In genomic region chr2:111320965-111321364, GRCh38 we compare ENCODE assay signal across 8 cellular contexts.
A peak's percentile ranks its signal among the peaks of the same experiment; 100 is the strongest.
DNase-seq lines count a peak whose midpoint lies in the region; ATAC-seq, FAIRE-seq and TF ChIP-seq lines count a peak whose summit lies in the region.
"Not testable (repeated sequence)": the region's sequence is repeated elsewhere in the genome, so short reads cannot be mapped to it uniquely, and the experiment has no call there.

No MANE protein-coding gene starts in this region.

- not testable (repeated sequence) for H3K79me2 ChIP-seq in H1 (ENCODE audit: control insufficient read depth in 1 of 2, insufficient read depth in 2 of 2, low read length in 2 of 2)

- not testable (repeated sequence) for TF ChIP-seq EP300 in A549 (IDR thresholded peaks at IDR 0.05); H1 (IDR thresholded peaks at IDR 0.05; ENCODE audit: borderline replicate concordance in 1 of 2, low read depth in 2 of 2, low read length in 2 of 2)

- H3K4me1 ChIP-seq in A549: peaks cover 12% of the 10 kb centered on the region; the same call in 2 of the 3 replicates
- H3K4me1 ChIP-seq in IMR-90 (ENCODE audit: control insufficient read depth, insufficient read depth, low read length); H1 (replicated peaks in 1 of 4; ENCODE audit: control insufficient read depth in 3 of 4, insufficient read depth in 4 of 4, low read length in 3 of 4): not testable (repeated sequence)

- H3K56ac ChIP-seq in IMR-90 (ENCODE audit: extremely low read depth, insufficient read depth, low read length); H1 (replicated peaks; ENCODE audit: insufficient read length, low read depth, low read length): not testable (repeated sequence)

- dilution Hi-C loops in IMR-90 (cut with HindIII; ENCODE audit: low sequenced_read_pairs, unreplicated experiment): not testable (repeated sequence)

- in situ Hi-C loops in IMR-90 (cut with MboI; ENCODE audit: low sequenced_read_pairs): not testable (repeated sequence)

- not testable (repeated sequence) for H2BK15ac ChIP-seq in IMR-90 (ENCODE audit: low read depth, low read length); H1 (ENCODE audit: low read length)

- not testable (repeated sequence) for H4K5ac ChIP-seq in IMR-90 (ENCODE audit: low read depth, low read length); H1 (ENCODE audit: insufficient read length, low read depth, low read length)

- not testable (repeated sequence) for H3K9me1 ChIP-seq in IMR-90 (ENCODE audit: insufficient read depth, low read length)

- H3K27ac Mint-ChIP-seq in activated T-helper 17 cell treated with anti-CD3 and anti-CD28 coated beads, Interleukin-2, amount 50 U/mL, for 72 hours: not testable (repeated sequence)

- not testable (repeated sequence) for H2AFZ ChIP-seq in IMR-90 (replicated peaks; ENCODE audit: low read length, poor library complexity); H1 (ENCODE audit: low read length)

- H3K9me3 Mint-ChIP-seq in activated T-helper 17 cell treated with anti-CD3 and anti-CD28 coated beads, Interleukin-2, amount 50 U/mL, for 72 hours: not testable (repeated sequence)

- H3K4me2 ChIP-seq in A549: peak overlapping the region; percentile 55; the same call in 2 of the 3 replicates
- not testable (repeated sequence) for H3K4me2 ChIP-seq in IMR-90 (ENCODE audit: low read depth, low read length); H1 (ENCODE audit: insufficient read depth in 1 of 2, low read depth in 2 of 2, low read length in 2 of 2)

- H3K18ac ChIP-seq in IMR-90 (ENCODE audit: low read depth, low read length); H1 (ENCODE audit: extremely low read depth, low read length): not testable (repeated sequence)

- not testable (repeated sequence) for H4K8ac ChIP-seq in IMR-90 (ENCODE audit: low read depth in 2 of 2, low read length in 2 of 2); H1 (ENCODE audit: extremely low read depth, insufficient read depth, low read length)

- not testable (repeated sequence) for H3K23ac ChIP-seq in IMR-90 (ENCODE audit: low read depth, low read length); H1 (ENCODE audit: insufficient read length)

- H4K91ac ChIP-seq in IMR-90 (ENCODE audit: insufficient read depth, low read depth, low read length); H1 (replicated peaks; ENCODE audit: insufficient read length, low read length): not testable (repeated sequence)

- H3K9ac ChIP-seq in IMR-90 (ENCODE audit: low read depth, low read length); H1 (replicated peaks in 1 of 4; ENCODE audit: extremely low read depth in 1 of 4, low read depth in 3 of 4, low read length in 3 of 4): not testable (repeated sequence)

- not testable (repeated sequence) for H2AK5ac ChIP-seq in IMR-90 (ENCODE audit: low read depth, low read length); H1 (ENCODE audit: low read depth, low read length)

- not testable (repeated sequence) for H3K9me3 ChIP-seq in A549; IMR-90 (ENCODE audit: control insufficient read depth, insufficient read depth, low read length); H1 (ENCODE audit: insufficient read depth in 2 of 2, low read depth in 1 of 2, low read length in 1 of 2)

- TF ChIP-seq POLR2A in A549 (IDR thresholded peaks at IDR 0.05; ENCODE audit: low read length); IMR-90 (IDR thresholded peaks at IDR 0.05; ENCODE audit: low read depth, low read length); H1 (IDR thresholded peaks at IDR 0.05; ENCODE audit: control extremely low read depth in 1 of 2, low read depth in 2 of 2, low read length in 2 of 2): not testable (repeated sequence)

- not testable (repeated sequence) for TF ChIP-seq RAD21 in A549 (conservative IDR thresholded peaks at IDR 0.05 in 1 of 2, IDR thresholded peaks at IDR 0.05 in 1 of 2); IMR-90 (IDR thresholded peaks at IDR 0.05; ENCODE audit: low read length); H1 (IDR thresholded peaks at IDR 0.05 in 1 of 2, conservative IDR thresholded peaks at IDR 0.05 in 1 of 2; ENCODE audit: low read depth in 2 of 2, low read length in 2 of 2)

- not testable (repeated sequence) for H2BK5ac ChIP-seq in IMR-90 (ENCODE audit: low read depth, low read length, poor library complexity, severe bottlenecking); H1 (ENCODE audit: low read depth, low read length)

- not testable (repeated sequence) for H3K4me3 Mint-ChIP-seq in activated T-helper 17 cell treated with anti-CD3 and anti-CD28 coated beads, Interleukin-2, amount 50 U/mL, for 72 hours

- POLR2A ChIA-PET in A549 (lab: Yijun Ruan, JAX); IMR-90 (lab: Charles Lee; ENCODE audit: unreplicated experiment); H1 (lab: Charles Lee; ENCODE audit: partially characterized antibody): not testable (repeated sequence)

- H2BK120ac ChIP-seq in IMR-90 (ENCODE audit: low read depth, low read length); H1 (replicated peaks; ENCODE audit: low read depth, low read length): not testable (repeated sequence)

- H3K79me1 ChIP-seq in IMR-90 (ENCODE audit: low read depth in 1 of 2, low read length in 2 of 2); H1 (ENCODE audit: low read depth, low read length): not testable (repeated sequence)

- CTCF ChIA-PET in A549 (lab: Yijun Ruan, JAX); IMR-90 (lab: Yijun Ruan, JAX); H1 (lab: Charles Lee; ENCODE audit: partially characterized antibody): not testable (repeated sequence)

- no CpG with 5 or more reads among the region's 1 CpG for WGBS in A549 (ENCODE audit: missing lambda C conversion rate)
- no CpG with 5 or more reads among the region's 1 CpG for WGBS in IMR-90 (ENCODE audit: extremely low coverage in 2 of 2, insufficient read length in 1 of 2), 2 experiments
- WGBS in H1 (ENCODE audit: extremely low coverage in 1 of 2, insufficient coverage in 1 of 2, insufficient read length in 1 of 2, insufficient replicate concordance in 2 of 2, low coverage in 1 of 2, low lambda C conversion rate in 2 of 2, missing lambda C conversion rate in 1 of 2), 2 experiments: no CpG with 5 or more reads among the region's 1 CpG

- not testable (repeated sequence) for H3K27me3 ChIP-seq in IMR-90 (ENCODE audit: control insufficient read depth, insufficient read depth, low read length); H1 (replicated peaks in 1 of 4; ENCODE audit: control insufficient read depth in 3 of 4, extremely low read depth in 1 of 4, insufficient read depth in 3 of 4, low read length in 3 of 4)

- DNase-seq in A549 (ENCODE audit: low read depth in 1 of 2, low spot score in 1 of 2): peak in 1 of 2 experiments; percentile 82
- peak; percentile 57 for DNase-seq in GM04503 (ENCODE audit: low read depth)
- DNase-seq in IMR-90: peak; percentile 97
- DNase-seq in RPMI7951 (ENCODE audit: low read depth): peak; percentile 98
- not testable (repeated sequence) for DNase-seq in H1 (ENCODE audit: low read depth in 1 of 2, low spot score in 2 of 2)
- peak; percentile 76 for DNase-seq in glomerular visceral epithelial cell (ENCODE audit: extremely low spot score)
- peak; percentile 68 for DNase-seq in non-pigmented ciliary epithelial cell (ENCODE audit: low read depth)

- H3K14ac ChIP-seq in IMR-90 (replicated peaks; ENCODE audit: low read depth, low read length); H1 (ENCODE audit: insufficient read length): not testable (repeated sequence)

- not testable (repeated sequence) for H3K23me2 ChIP-seq in H1 (ENCODE audit: low read depth, low read length)

- H4K20me1 ChIP-seq in IMR-90 (ENCODE audit: insufficient read depth, low read length); H1 (replicated peaks in 1 of 2; ENCODE audit: control insufficient read depth in 1 of 2, insufficient read depth in 2 of 2, low read length in 2 of 2): not testable (repeated sequence)

- not testable (repeated sequence) for BruUV-seq in IMR-90 (replicated peaks; lab: Mats Ljungman, UMichigan)

- not testable (repeated sequence) for TF ChIP-seq CTCF in A549 (IDR thresholded peaks at IDR 0.05); IMR-90 (conservative IDR thresholded peaks at IDR 0.05; ENCODE audit: low read depth, low read length); H1 (IDR thresholded peaks at IDR 0.05; ENCODE audit: control extremely low read depth in 1 of 3, insufficient read depth in 1 of 3, low read depth in 1 of 3, low read length in 3 of 3)

- H2AK9ac ChIP-seq in IMR-90 (replicated peaks; ENCODE audit: low read depth, low read length, poor library complexity): not testable (repeated sequence)

- H3K4me3 ChIP-seq in A549; IMR-90 (ENCODE audit: insufficient read depth, low read depth, low read length); H1 (ENCODE audit: extremely low read depth in 1 of 4, insufficient read depth in 2 of 4, low read depth in 3 of 4, low read length in 4 of 4): not testable (repeated sequence)

- intact Hi-C loops in IMR-90 (cut with micrococcal nuclease): not testable (repeated sequence)

- H2BK20ac ChIP-seq in IMR-90 (ENCODE audit: low read depth, low read length); H1 (ENCODE audit: low read length): not testable (repeated sequence)

- peak overlapping the region; percentile 61 to 74 for H3K27ac ChIP-seq in A549
- not testable (repeated sequence) for H3K27ac ChIP-seq in IMR-90 (ENCODE audit: insufficient read depth, low read length); H1 (ENCODE audit: low read depth, low read length)

- H3K36me3 Mint-ChIP-seq in activated T-helper 17 cell treated with anti-CD3 and anti-CD28 coated beads, Interleukin-2, amount 50 U/mL, for 72 hours (ENCODE audit: low read depth): not testable (repeated sequence)

- ATAC-seq in A549 (peak; percentile 96), IMR-90 (ENCODE audit: low read depth) (peak; percentile 98)
- peak; percentile 53 for ATAC-seq in activated T-helper 17 cell treated with anti-CD3 and anti-CD28 coated beads, Interleukin-2, amount 50 U/mL, for 72 hours (replicated peaks)

- not testable (repeated sequence) for H3K4me1 Mint-ChIP-seq in activated T-helper 17 cell treated with anti-CD3 and anti-CD28 coated beads, Interleukin-2, amount 50 U/mL, for 72 hours

- not testable (repeated sequence) for H3K36me3 ChIP-seq in IMR-90 (ENCODE audit: control insufficient read depth, insufficient read depth, low read length); H1 (ENCODE audit: control insufficient read depth in 2 of 4, insufficient read depth in 4 of 4, low read length in 3 of 4)

- not testable (repeated sequence) for FAIRE-seq in A549 (lab: Jason Lieb, UNC); H1 (lab: Jason Lieb, UNC)

- H2BK12ac ChIP-seq in H1 (ENCODE audit: low read depth, low read length): not testable (repeated sequence)

- not testable (repeated sequence) for H3K4ac ChIP-seq in IMR-90 (ENCODE audit: low read depth, low read length); H1 (replicated peaks; ENCODE audit: insufficient read length, low read depth, low read length)

- not testable (repeated sequence) for H3K27me3 Mint-ChIP-seq in activated T-helper 17 cell treated with anti-CD3 and anti-CD28 coated beads, Interleukin-2, amount 50 U/mL, for 72 hours
